ENCODE assay signal across 1 cellular context in genomic region chr9:129823163-129823933, GRCh38.
TF ChIP-seq lines count a peak whose summit lies in the region.

No MANE protein-coding gene starts in this region.

TF ChIP-seq in A549, 52 proteins besides CTCF, POLR2A, EP300 and RAD21 (continued from another document):
- TF ChIP-seq E2F6 (IDR thresholded peaks at IDR 0.05; ENCODE audit: borderline replicate concordance, low read depth) (no peak), MAFK (IDR thresholded peaks at IDR 0.05; ENCODE audit: partially characterized antibody) (no peak), EHMT2 (IDR thresholded peaks at IDR 0.05; ENCODE audit: low read depth) (no peak), NFE2L2 (conservative IDR thresholded peaks at IDR 0.05; ENCODE audit: low read length) (no peak)
- TF ChIP-seq, protein P1, sequence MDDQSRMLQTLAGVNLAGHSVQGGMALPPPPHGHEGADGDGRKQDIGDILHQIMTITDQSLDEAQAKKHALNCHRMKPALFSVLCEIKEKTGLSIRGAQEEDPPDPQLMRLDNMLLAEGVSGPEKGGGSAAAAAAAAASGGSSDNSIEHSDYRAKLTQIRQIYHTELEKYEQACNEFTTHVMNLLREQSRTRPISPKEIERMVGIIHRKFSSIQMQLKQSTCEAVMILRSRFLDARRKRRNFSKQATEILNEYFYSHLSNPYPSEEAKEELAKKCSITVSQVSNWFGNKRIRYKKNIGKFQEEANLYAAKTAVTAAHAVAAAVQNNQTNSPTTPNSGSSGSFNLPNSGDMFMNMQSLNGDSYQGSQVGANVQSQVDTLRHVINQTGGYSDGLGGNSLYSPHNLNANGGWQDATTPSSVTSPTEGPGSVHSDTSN (IDR thresholded peaks at IDR 0.05) = no peak
